In the genomic region with DNA sequence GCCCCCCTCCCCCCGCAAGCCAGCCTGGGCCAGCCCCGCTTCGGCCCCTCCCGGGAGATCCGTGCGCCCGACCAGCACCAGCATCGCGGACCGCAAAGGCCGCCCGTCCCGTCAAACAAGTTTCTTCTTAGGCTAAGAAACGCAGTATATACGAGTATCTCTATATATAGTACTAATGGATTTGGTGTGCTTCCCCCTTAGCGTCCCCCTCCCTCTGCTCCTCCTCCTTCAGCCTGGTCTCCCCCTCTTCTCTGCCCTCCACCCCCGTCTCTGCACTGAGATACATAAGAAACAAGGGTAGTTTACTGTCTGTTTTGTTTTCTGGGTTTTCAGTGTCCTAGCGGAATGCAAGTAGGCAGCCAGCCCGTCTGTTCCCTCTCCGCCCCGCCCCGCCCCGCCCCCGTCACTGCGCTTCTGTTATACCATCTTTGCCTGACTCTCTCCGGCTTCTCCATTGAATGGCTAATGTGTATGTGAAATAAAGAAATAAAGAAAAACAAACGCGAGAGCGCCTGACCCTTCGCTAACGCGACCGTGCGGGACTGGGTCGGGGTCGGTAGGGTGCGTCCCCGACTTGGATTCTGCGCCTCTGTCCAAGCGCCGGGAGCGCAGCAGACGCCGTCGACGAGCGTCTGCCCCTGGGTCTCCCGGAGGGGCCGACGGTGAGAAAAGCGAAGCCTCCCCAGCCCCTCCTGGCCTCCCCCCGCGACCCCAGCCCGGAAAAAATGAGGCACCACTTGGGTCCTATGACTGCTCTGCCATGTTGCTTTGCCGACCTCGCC, we compare ENCODE assay signal across 8 cellular contexts. TPM values are rescaled to one million over a fixed set of nuclear protein-coding genes. Genes with fewer than 3 reads are reported as not detected.
DNase-seq lines count a peak whose midpoint lies in the region; ATAC-seq, FAIRE-seq and TF ChIP-seq lines count a peak whose summit lies in the region.

No MANE protein-coding gene starts in this region.

- H3K27me3 ChIP-seq in liver (ENCODE audit: control insufficient read depth in 4 of 4, insufficient read depth in 4 of 4, low read length in 3 of 4) (no peaks in the 10 kb centered on the region), HepG2 (ENCODE audit: control insufficient read depth in 1 of 2, insufficient read depth in 2 of 2, low read length in 2 of 2) (no peaks in the 10 kb centered on the region)

- TF ChIP-seq POLR2A in HepG2 (IDR thresholded peaks at IDR 0.05; ENCODE audit: insufficient read depth in 1 of 2, low read depth in 2 of 2, low read length in 2 of 2) (no peak), GM12891 (IDR thresholded peaks at IDR 0.05; ENCODE audit: low read depth, low read length) (no peak)

- TF ChIP-seq EP300 in HepG2 (IDR thresholded peaks at IDR 0.05; ENCODE audit: low read depth in 2 of 2, low read length in 2 of 2): no peak
- no peak for TF ChIP-seq EP300 in HepG2 (CRISPR knock-in tag; IDR thresholded peaks at IDR 0.05; ENCODE audit: borderline replicate concordance)

- peaks cover 0 to 6% of the 10 kb centered on the region in 2 donors for H3K9me3 Mint-ChIP-seq in stimulated activated naive CD8-positive, alpha-beta T cell treated with anti-CD3 and anti-CD28 coated beads, Interleukin-15, amount 100 ng/mL, for 72 hours

- DNase-seq in HepG2 (ENCODE audit: low spot score) (no peak), hepatic stellate cell (ENCODE audit: low spot score) (peak; percentile 85), GM12891 (ENCODE audit: insufficient read length, low spot score) (no peak), NCI-H187 (lab: John Stamatoyannopoulos, UW) (no peak)
- peak; percentile 29 for DNase-seq in activated naive CD4-positive, alpha-beta T cell treated with anti-CD3 and anti-CD28 coated beads, Interleukin-2, amount 50 U/mL, for 16 hours
- no peak for DNase-seq in stimulated activated naive CD8-positive, alpha-beta T cell treated with anti-CD3 and anti-CD28 coated beads, Interleukin-15, amount 100 ng/mL, for 72 hours
- DNase-seq in stimulated activated CD4-positive, alpha-beta T cell treated with anti-CD3 and anti-CD28 coated beads, Interleukin-2, amount 100 ng/mL, for 24 hours: no peak

- no peak overlapping the region for H3K9ac ChIP-seq in liver (ENCODE audit: low read depth in 1 of 2, low read length in 2 of 2)
- H3K9ac ChIP-seq in HepG2 (ENCODE audit: insufficient read depth, low read depth, low read length): no peak overlapping the region

- peak overlapping the region; percentile 87 to 91 for H3K27ac ChIP-seq in liver (ENCODE audit: low read depth in 1 of 2, low read length in 2 of 2)
- H3K27ac ChIP-seq in HepG2 (ENCODE audit: extremely low read length, insufficient read depth, low read length): no peak overlapping the region

- H3K4me1 Mint-ChIP-seq in stimulated activated naive CD8-positive, alpha-beta T cell treated with anti-CD3 and anti-CD28 coated beads, Interleukin-15, amount 100 ng/mL, for 72 hours: peaks cover 88% of the 10 kb centered on the region

- no peak overlapping the region for H2AFZ ChIP-seq in HepG2 (ENCODE audit: low read length)

- H3K4me3 Mint-ChIP-seq in stimulated activated naive CD8-positive, alpha-beta T cell treated with anti-CD3 and anti-CD28 coated beads, Interleukin-15, amount 100 ng/mL, for 72 hours: peak overlapping the region; percentile 79 to 83

- peaks cover 57% of the 10 kb centered on the region for H3K27me3 Mint-ChIP-seq in stimulated activated naive CD8-positive, alpha-beta T cell treated with anti-CD3 and anti-CD28 coated beads, Interleukin-15, amount 100 ng/mL, for 72 hours

- TF ChIP-seq CTCF in liver (IDR thresholded peaks at IDR 0.05; ENCODE audit: low read depth, low read length, missing input control): no peak
- no peak for TF ChIP-seq CTCF in HepG2 (CRISPR knock-in tag; IDR thresholded peaks at IDR 0.05)

- CTCF ChIA-PET in HepG2 (lab: Yijun Ruan, JAX; ENCODE audit: low intra/inter-chr PET ratio, low total read pairs): no interaction called here

- H3K79me2 ChIP-seq in HepG2 (ENCODE audit: insufficient read depth, low read length): no peaks in the 10 kb centered on the region

- no peak for FAIRE-seq in HepG2 (lab: Jason Lieb, UNC)
- no peak for FAIRE-seq in GM12891 (lab: Jason Lieb, UNC)

- no TSS peak for BruUV-seq in HepG2 (replicated peaks; lab: Mats Ljungman, UMichigan)

- H3K4me1 ChIP-seq in liver (ENCODE audit: control insufficient read depth in 4 of 4, insufficient read depth in 4 of 4, low read length in 3 of 4) (peaks cover 12 to 38% (median 24%) of the 10 kb centered on the region in 4 donors), HepG2 (ENCODE audit: insufficient read depth, low read length) (peaks cover 46% of the 10 kb centered on the region)

- H3K9me3 ChIP-seq in liver (ENCODE audit: control insufficient read depth in 4 of 4, low read length in 3 of 4) (no peaks in the 10 kb centered on the region), HepG2 (ENCODE audit: low read length) (no peaks in the 10 kb centered on the region)

- peak overlapping the region in 1 of 2 donors; percentile 40 for H3K27ac Mint-ChIP-seq in stimulated activated naive CD8-positive, alpha-beta T cell treated with anti-CD3 and anti-CD28 coated beads, Interleukin-15, amount 100 ng/mL, for 72 hours

- WGBS in liver: 15% methylated on average over 56 of the region's 56 CpGs
- WGBS in HepG2 (ENCODE audit: low lambda C conversion rate): 97% methylated on average over 51 of the region's 56 CpGs

- peaks cover 0 to 6% (median 2%) of the 10 kb centered on the region in 4 donors for H3K36me3 ChIP-seq in liver (ENCODE audit: control insufficient read depth in 4 of 4, insufficient read depth in 3 of 4, low read depth in 1 of 4, low read length in 3 of 4)
- no peaks in the 10 kb centered on the region for H3K36me3 ChIP-seq in HepG2 (replicated peaks in 1 of 2; ENCODE audit: control insufficient read depth in 1 of 2, insufficient read depth in 2 of 2, low read length in 2 of 2)

- in situ Hi-C loops in HepG2 (cut with HindIII; ENCODE audit: extremely low pct_ligation_motif_present, low pct_unique_long_range_greater_than_20kb): no loop called here

- no peak for TF ChIP-seq RAD21 in liver (IDR thresholded peaks at IDR 0.05)
- no peak for TF ChIP-seq RAD21 in HepG2 (CRISPR knock-in tag; IDR thresholded peaks at IDR 0.05)

- POLR2A ChIA-PET in HepG2 (lab: Yijun Ruan, JAX): no interaction called here

- intact Hi-C loops in HepG2 (cut with micrococcal nuclease; ENCODE audit: unreplicated experiment): no loop called here

- H3K4me2 ChIP-seq in HepG2 (ENCODE audit: low read depth, low read length): no peak overlapping the region

- ATAC-seq in HepG2: no peak
- no peak for ATAC-seq in stimulated activated naive CD8-positive, alpha-beta T cell treated with anti-CD3 and anti-CD28 coated beads, Interleukin-15, amount 100 ng/mL, for 72 hours

- H4K20me1 ChIP-seq in HepG2 (ENCODE audit: insufficient read depth, low read length): no peaks in the 10 kb centered on the region; the same call in none of the 2 replicates

- peak overlapping the region in 1 of 3 donors; percentile 19 for H3K4me3 ChIP-seq in liver (ENCODE audit: low read depth in 1 of 3, low read length in 3 of 3)
- no peak overlapping the region for H3K4me3 ChIP-seq in HepG2 (replicated peaks in 1 of 3; ENCODE audit: insufficient read depth in 1 of 3, low read depth in 2 of 3, low read length in 3 of 3)

RNA-seq across cellular contexts. Expression of a gene that starts 4.2 kb away (rescaled TPM):
- total RNA-seq in liver (10 to 100 TPM in 1 of 2 donors, 1 to 10 TPM in 1; 2.0 to 69.7 TPM), HepG2 (2016; rRNA removed; fragmentation: Illumina TruSeq; extraction: Trizol) (0.69 and 0.75 TPM in 2 replicates)
- polyA plus RNA-seq in liver (1 to 10 TPM in 1 of 2 donors, under 1 TPM in 1; 0.35 to 2.6 TPM), HepG2 (2011; rRNA removed) (0.72 and 0.92 TPM in 2 replicates)
- total RNA-seq in HepG2 (2016; cell fraction: cytosol; rRNA removed; fragmentation: Illumina TruSeq; extraction: Trizol; ENCODE audit: low read depth): 0.79 and 0.91 TPM in 2 replicates
- 0.40 and 0.97 TPM in 2 replicates for total RNA-seq in HepG2 (2016; cell fraction: insoluble cytoplasmic fraction; rRNA removed; fragmentation: Illumina TruSeq; extraction: Trizol)
- 0.74 and 0.90 TPM in 2 replicates for total RNA-seq in HepG2 (2016; cell fraction: membrane; rRNA removed; fragmentation: Illumina TruSeq; extraction: Trizol)
- 0.31 and 0.75 TPM in 2 replicates for total RNA-seq in HepG2 (2016; cell fraction: nucleus; rRNA removed; fragmentation: Illumina TruSeq; extraction: Trizol)
- 0.71 and 1.6 TPM in 2 replicates for polyA plus RNA-seq in HepG2 (2011; cell fraction: cytosol; rRNA removed)
- polyA plus RNA-seq in HepG2 (2011; cell fraction: nucleus; rRNA removed): 2.0 and 2.6 TPM in 2 replicates
- 0.31 and 0.32 TPM in 2 replicates for polyA plus RNA-seq in HepG2 (2012)
- polyA plus RNA-seq in HepG2 (2016; cell fraction: cytosol; fragmentation: Illumina TruSeq; extraction: Trizol; ENCODE audit: low read depth): 0.57 and 0.66 TPM in 2 replicates
- 0.51 and 0.59 TPM in 2 replicates for polyA plus RNA-seq in HepG2 (2016; cell fraction: insoluble cytoplasmic fraction; fragmentation: Illumina TruSeq; extraction: Trizol; ENCODE audit: low read depth)
- 0.76 and 0.86 TPM in 2 replicates for polyA plus RNA-seq in HepG2 (2016; cell fraction: membrane; fragmentation: Illumina TruSeq; extraction: Trizol; ENCODE audit: low read depth)
- 0.93 and 1.5 TPM in 2 replicates for polyA plus RNA-seq in HepG2 (2016; cell fraction: nucleus; fragmentation: Illumina TruSeq; extraction: Trizol; ENCODE audit: insufficient read depth, low read depth)
- polyA minus RNA-seq in HepG2 (2011; rRNA and poly(A)+ RNA removed; ENCODE audit: low replicate concordance): 0.09 and 1.9 TPM in 2 replicates
- polyA minus RNA-seq in HepG2 (2011; cell fraction: cytosol; rRNA and poly(A)+ RNA removed): 0.49 and 0.70 TPM in 2 replicates
- polyA minus RNA-seq in HepG2 (2011; cell fraction: nucleus; rRNA and poly(A)+ RNA removed): 0.64 and 1.1 TPM in 2 replicates
- polyA plus RNA-seq in GM12891 (2012; ENCODE audit: low read depth, missing spikeins): 5.6 TPM

RNA-seq across cellular contexts. Expression of a gene that starts 18.1 kb away (rescaled TPM):
- total RNA-seq in liver: 10 to 100 TPM in 1 of 2 donors, 1 to 10 TPM in 1; 8.3 to 15.6 TPM
- polyA plus RNA-seq in liver: 10 to 100 TPM in 1 of 2 donors, 1 to 10 TPM in 1; 9.8 to 13.7 TPM
- total RNA-seq in HepG2 (2016; rRNA removed; fragmentation: Illumina TruSeq; extraction: Trizol): 27.9 and 44.1 TPM in 2 replicates
- total RNA-seq in HepG2 (2016; cell fraction: cytosol; rRNA removed; fragmentation: Illumina TruSeq; extraction: Trizol; ENCODE audit: low read depth): 9.6 and 11.8 TPM in 2 replicates
- 23.9 and 45.4 TPM in 2 replicates for total RNA-seq in HepG2 (2016; cell fraction: insoluble cytoplasmic fraction; rRNA removed; fragmentation: Illumina TruSeq; extraction: Trizol)
- 14.3 and 15.5 TPM in 2 replicates for total RNA-seq in HepG2 (2016; cell fraction: membrane; rRNA removed; fragmentation: Illumina TruSeq; extraction: Trizol)
- 55.3 and 60.2 TPM in 2 replicates for total RNA-seq in HepG2 (2016; cell fraction: nucleus; rRNA removed; fragmentation: Illumina TruSeq; extraction: Trizol)
- polyA plus RNA-seq in HepG2 (2011; rRNA removed): 35.5 and 42.9 TPM in 2 replicates
- 16.0 and 24.0 TPM in 2 replicates for polyA plus RNA-seq in HepG2 (2011; cell fraction: cytosol; rRNA removed)
- polyA plus RNA-seq in HepG2 (2011; cell fraction: nucleus; rRNA removed): 421 and 529 TPM in 2 replicates
- 22.9 and 29.0 TPM in 2 replicates for polyA plus RNA-seq in HepG2 (2012)
- polyA plus RNA-seq in HepG2 (2016; cell fraction: cytosol; fragmentation: Illumina TruSeq; extraction: Trizol; ENCODE audit: low read depth): 9.7 and 9.9 TPM in 2 replicates
- polyA plus RNA-seq in HepG2 (2016; cell fraction: insoluble cytoplasmic fraction; fragmentation: Illumina TruSeq; extraction: Trizol; ENCODE audit: low read depth): 24.6 and 27.1 TPM in 2 replicates
- polyA plus RNA-seq in HepG2 (2016; cell fraction: membrane; fragmentation: Illumina TruSeq; extraction: Trizol; ENCODE audit: low read depth): 10.7 and 11.5 TPM in 2 replicates
- 144 and 171 TPM in 2 replicates for polyA plus RNA-seq in HepG2 (2016; cell fraction: nucleus; fragmentation: Illumina TruSeq; extraction: Trizol; ENCODE audit: insufficient read depth, low read depth)
- 61.2 and 61.3 TPM in 2 replicates for polyA minus RNA-seq in HepG2 (2011; rRNA and poly(A)+ RNA removed; ENCODE audit: low replicate concordance)
- 12.5 and 24.5 TPM in 2 replicates for polyA minus RNA-seq in HepG2 (2011; cell fraction: cytosol; rRNA and poly(A)+ RNA removed)
- 44.6 and 48.9 TPM in 2 replicates for polyA minus RNA-seq in HepG2 (2011; cell fraction: nucleus; rRNA and poly(A)+ RNA removed)
- 39.2 TPM for polyA plus RNA-seq in GM12891 (2012; ENCODE audit: low read depth, missing spikeins)

RNA-seq across cellular contexts. Expression of a gene that starts 19.6 kb away (rescaled TPM):
- total RNA-seq in liver (10 to 100 TPM; 16.7 to 18.7 TPM), HepG2 (2016; rRNA removed; fragmentation: Illumina TruSeq; extraction: Trizol) (31.8 and 46.7 TPM in 2 replicates)
- polyA plus RNA-seq in liver (10 to 100 TPM in 1 of 2 donors, under 1 TPM in 1; 0.86 to 24.7 TPM), HepG2 (2011; rRNA removed) (42.3 and 55.2 TPM in 2 replicates)
- 6.8 and 8.2 TPM in 2 replicates for total RNA-seq in HepG2 (2016; cell fraction: cytosol; rRNA removed; fragmentation: Illumina TruSeq; extraction: Trizol; ENCODE audit: low read depth)
- 29.7 and 42.3 TPM in 2 replicates for total RNA-seq in HepG2 (2016; cell fraction: insoluble cytoplasmic fraction; rRNA removed; fragmentation: Illumina TruSeq; extraction: Trizol)
- 37.1 and 38.6 TPM in 2 replicates for total RNA-seq in HepG2 (2016; cell fraction: membrane; rRNA removed; fragmentation: Illumina TruSeq; extraction: Trizol)
- 21.0 and 21.3 TPM in 2 replicates for total RNA-seq in HepG2 (2016; cell fraction: nucleus; rRNA removed; fragmentation: Illumina TruSeq; extraction: Trizol)
- 33.3 and 62.6 TPM in 2 replicates for polyA plus RNA-seq in HepG2 (2011; cell fraction: cytosol; rRNA removed)
- 93.5 and 114 TPM in 2 replicates for polyA plus RNA-seq in HepG2 (2011; cell fraction: nucleus; rRNA removed)
- polyA plus RNA-seq in HepG2 (2012): 13.2 and 18.2 TPM in 2 replicates
- polyA plus RNA-seq in HepG2 (2016; cell fraction: cytosol; fragmentation: Illumina TruSeq; extraction: Trizol; ENCODE audit: low read depth): 6.3 and 6.7 TPM in 2 replicates
- polyA plus RNA-seq in HepG2 (2016; cell fraction: insoluble cytoplasmic fraction; fragmentation: Illumina TruSeq; extraction: Trizol; ENCODE audit: low read depth): 35.6 and 46.3 TPM in 2 replicates
- polyA plus RNA-seq in HepG2 (2016; cell fraction: membrane; fragmentation: Illumina TruSeq; extraction: Trizol; ENCODE audit: low read depth): 28.2 and 28.5 TPM in 2 replicates
- polyA plus RNA-seq in HepG2 (2016; cell fraction: nucleus; fragmentation: Illumina TruSeq; extraction: Trizol; ENCODE audit: insufficient read depth, low read depth): 37.4 and 39.4 TPM in 2 replicates
- 91.1 and 200 TPM in 2 replicates for polyA minus RNA-seq in HepG2 (2011; rRNA and poly(A)+ RNA removed; ENCODE audit: low replicate concordance)
- 45.0 and 58.7 TPM in 2 replicates for polyA minus RNA-seq in HepG2 (2011; cell fraction: cytosol; rRNA and poly(A)+ RNA removed)
- polyA minus RNA-seq in HepG2 (2011; cell fraction: nucleus; rRNA and poly(A)+ RNA removed): 12.7 and 13.6 TPM in 2 replicates
- polyA plus RNA-seq in GM12891 (2012; ENCODE audit: low read depth, missing spikeins): 24.0 TPM

RNA-seq across cellular contexts. Expression of a gene that starts 51.7 kb away (rescaled TPM):
- total RNA-seq in liver (10 to 100 TPM; 15.7 to 23.3 TPM), HepG2 (2016; rRNA removed; fragmentation: Illumina TruSeq; extraction: Trizol) (36.8 and 47.9 TPM in 2 replicates)
- polyA plus RNA-seq in liver (10 to 100 TPM; 19.2 to 32.7 TPM), HepG2 (2011; rRNA removed) (66.4 and 85.5 TPM in 2 replicates)
- total RNA-seq in HepG2 (2016; cell fraction: cytosol; rRNA removed; fragmentation: Illumina TruSeq; extraction: Trizol; ENCODE audit: low read depth): 56.0 and 67.5 TPM in 2 replicates
- 33.4 and 50.3 TPM in 2 replicates for total RNA-seq in HepG2 (2016; cell fraction: insoluble cytoplasmic fraction; rRNA removed; fragmentation: Illumina TruSeq; extraction: Trizol)
- 78.5 and 90.1 TPM in 2 replicates for total RNA-seq in HepG2 (2016; cell fraction: membrane; rRNA removed; fragmentation: Illumina TruSeq; extraction: Trizol)
- total RNA-seq in HepG2 (2016; cell fraction: nucleus; rRNA removed; fragmentation: Illumina TruSeq; extraction: Trizol): 27.2 and 35.2 TPM in 2 replicates
- polyA plus RNA-seq in HepG2 (2011; cell fraction: cytosol; rRNA removed): 58.0 and 78.9 TPM in 2 replicates
- 198 and 219 TPM in 2 replicates for polyA plus RNA-seq in HepG2 (2011; cell fraction: nucleus; rRNA removed)
- 28.8 and 43.3 TPM in 2 replicates for polyA plus RNA-seq in HepG2 (2012)
- 79.7 and 89.7 TPM in 2 replicates for polyA plus RNA-seq in HepG2 (2016; cell fraction: cytosol; fragmentation: Illumina TruSeq; extraction: Trizol; ENCODE audit: low read depth)
- polyA plus RNA-seq in HepG2 (2016; cell fraction: insoluble cytoplasmic fraction; fragmentation: Illumina TruSeq; extraction: Trizol; ENCODE audit: low read depth): 39.4 and 44.9 TPM in 2 replicates
- polyA plus RNA-seq in HepG2 (2016; cell fraction: membrane; fragmentation: Illumina TruSeq; extraction: Trizol; ENCODE audit: low read depth): 85.7 and 88.6 TPM in 2 replicates
- polyA plus RNA-seq in HepG2 (2016; cell fraction: nucleus; fragmentation: Illumina TruSeq; extraction: Trizol; ENCODE audit: insufficient read depth, low read depth): 76.5 and 85.3 TPM in 2 replicates
- 37.6 and 153 TPM in 2 replicates for polyA minus RNA-seq in HepG2 (2011; rRNA and poly(A)+ RNA removed; ENCODE audit: low replicate concordance)
- polyA minus RNA-seq in HepG2 (2011; cell fraction: cytosol; rRNA and poly(A)+ RNA removed): 11.9 and 14.2 TPM in 2 replicates
- polyA minus RNA-seq in HepG2 (2011; cell fraction: nucleus; rRNA and poly(A)+ RNA removed): 10.3 and 12.1 TPM in 2 replicates
- polyA plus RNA-seq in GM12891 (2012; ENCODE audit: low read depth, missing spikeins): 42.4 TPM

RNA-seq across cellular contexts. Expression of a gene that starts 51.7 kb away (rescaled TPM):
- total RNA-seq in liver (10 to 100 TPM; 11.4 to 20.3 TPM), HepG2 (2016; rRNA removed; fragmentation: Illumina TruSeq; extraction: Trizol) (10.0 and 14.3 TPM in 2 replicates)
- polyA plus RNA-seq in liver (10 to 100 TPM; 23.6 to 38.9 TPM), HepG2 (2011; rRNA removed) (10.1 and 12.9 TPM in 2 replicates)
- 5.0 and 5.9 TPM in 2 replicates for total RNA-seq in HepG2 (2016; cell fraction: cytosol; rRNA removed; fragmentation: Illumina TruSeq; extraction: Trizol; ENCODE audit: low read depth)
- total RNA-seq in HepG2 (2016; cell fraction: insoluble cytoplasmic fraction; rRNA removed; fragmentation: Illumina TruSeq; extraction: Trizol): 8.1 and 16.1 TPM in 2 replicates
- total RNA-seq in HepG2 (2016; cell fraction: membrane; rRNA removed; fragmentation: Illumina TruSeq; extraction: Trizol): 10.0 and 11.1 TPM in 2 replicates
- 12.6 and 13.6 TPM in 2 replicates for total RNA-seq in HepG2 (2016; cell fraction: nucleus; rRNA removed; fragmentation: Illumina TruSeq; extraction: Trizol)
- 14.4 and 15.3 TPM in 2 replicates for polyA plus RNA-seq in HepG2 (2011; cell fraction: cytosol; rRNA removed)
- polyA plus RNA-seq in HepG2 (2011; cell fraction: nucleus; rRNA removed): 84.6 and 97.2 TPM in 2 replicates
- polyA plus RNA-seq in HepG2 (2012): 20.1 and 25.8 TPM in 2 replicates
- polyA plus RNA-seq in HepG2 (2016; cell fraction: cytosol; fragmentation: Illumina TruSeq; extraction: Trizol; ENCODE audit: low read depth): 5.5 and 5.8 TPM in 2 replicates
- 17.5 and 22.6 TPM in 2 replicates for polyA plus RNA-seq in HepG2 (2016; cell fraction: insoluble cytoplasmic fraction; fragmentation: Illumina TruSeq; extraction: Trizol; ENCODE audit: low read depth)
- polyA plus RNA-seq in HepG2 (2016; cell fraction: membrane; fragmentation: Illumina TruSeq; extraction: Trizol; ENCODE audit: low read depth): 9.7 and 9.8 TPM in 2 replicates
- polyA plus RNA-seq in HepG2 (2016; cell fraction: nucleus; fragmentation: Illumina TruSeq; extraction: Trizol; ENCODE audit: insufficient read depth, low read depth): 39.1 and 40.8 TPM in 2 replicates
- 8.1 and 9.7 TPM in 2 replicates for polyA minus RNA-seq in HepG2 (2011; rRNA and poly(A)+ RNA removed; ENCODE audit: low replicate concordance)
- 7.0 and 7.3 TPM in 2 replicates for polyA minus RNA-seq in HepG2 (2011; cell fraction: cytosol; rRNA and poly(A)+ RNA removed)
- 9.7 and 9.9 TPM in 2 replicates for polyA minus RNA-seq in HepG2 (2011; cell fraction: nucleus; rRNA and poly(A)+ RNA removed)
- polyA plus RNA-seq in GM12891 (2012; ENCODE audit: low read depth, missing spikeins): 61.4 TPM

Comparison
In these comparisons a context has a peak if more than half of its experiments do, and no peak if none do; other contexts are left out.
1. DNase-seq: peak in activated naive CD4-positive, alpha-beta T cell treated with anti-CD3 and anti-CD28 coated beads, Interleukin-2, amount 50 U/mL, for 16 hours (single experiment) and hepatic stellate cell (single experiment); none in HepG2 (single experiment), stimulated activated naive CD8-positive, alpha-beta T cell treated with anti-CD3 and anti-CD28 coated beads, Interleukin-15, amount 100 ng/mL, for 72 hours (0 of 2), stimulated activated CD4-positive, alpha-beta T cell treated with anti-CD3 and anti-CD28 coated beads, Interleukin-2, amount 100 ng/mL, for 24 hours (0 of 2), GM12891 (single experiment) and NCI-H187 (0 of 2).